ENCODE assay signal across 1 cellular context in the genomic region with DNA sequence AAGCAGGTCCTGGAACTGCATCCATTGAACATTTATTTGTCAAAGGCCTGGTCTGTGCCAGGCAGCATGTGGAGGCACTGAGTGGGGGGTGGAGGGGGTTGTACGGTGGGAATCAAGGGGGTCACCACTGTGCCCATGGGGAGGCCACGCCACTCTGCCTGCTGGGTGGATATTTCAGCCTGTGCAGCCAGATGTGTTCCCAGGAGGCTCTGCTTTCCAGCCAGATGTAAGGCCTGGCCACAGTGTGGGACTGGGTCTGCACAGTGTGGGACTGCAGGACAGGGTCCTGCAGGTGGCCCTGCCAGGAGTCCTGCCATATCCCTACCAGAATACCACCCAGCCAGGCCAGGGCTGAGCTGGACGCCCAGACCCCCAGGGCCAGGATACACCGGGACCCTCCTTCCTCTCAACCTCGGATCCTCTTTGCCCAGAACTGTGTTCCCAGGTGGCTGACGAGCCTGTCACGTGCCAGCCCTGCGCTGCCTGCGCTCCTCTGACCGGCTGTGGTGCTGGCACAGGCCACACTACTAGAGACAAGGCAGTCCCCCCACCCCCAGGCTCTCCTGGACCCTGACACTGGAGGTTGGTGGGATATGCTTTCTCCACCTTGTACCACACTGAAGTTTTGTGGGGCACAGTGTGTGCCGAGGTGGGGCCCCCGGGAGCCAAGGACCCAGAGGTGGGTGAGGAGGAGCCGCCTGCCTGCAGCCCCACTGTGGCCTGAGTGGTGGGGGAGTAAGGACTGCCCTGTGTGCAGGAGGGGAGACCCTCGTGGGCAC.
TF ChIP-seq lines count a peak whose summit lies in the region.

No MANE protein-coding gene starts in this region.

TF ChIP-seq in GM12878, 131 proteins besides CTCF, POLR2A, EP300 and RAD21:
- no peak for TF ChIP-seq DPF2 (IDR thresholded peaks at IDR 0.05)
- TF ChIP-seq, protein P1, sequence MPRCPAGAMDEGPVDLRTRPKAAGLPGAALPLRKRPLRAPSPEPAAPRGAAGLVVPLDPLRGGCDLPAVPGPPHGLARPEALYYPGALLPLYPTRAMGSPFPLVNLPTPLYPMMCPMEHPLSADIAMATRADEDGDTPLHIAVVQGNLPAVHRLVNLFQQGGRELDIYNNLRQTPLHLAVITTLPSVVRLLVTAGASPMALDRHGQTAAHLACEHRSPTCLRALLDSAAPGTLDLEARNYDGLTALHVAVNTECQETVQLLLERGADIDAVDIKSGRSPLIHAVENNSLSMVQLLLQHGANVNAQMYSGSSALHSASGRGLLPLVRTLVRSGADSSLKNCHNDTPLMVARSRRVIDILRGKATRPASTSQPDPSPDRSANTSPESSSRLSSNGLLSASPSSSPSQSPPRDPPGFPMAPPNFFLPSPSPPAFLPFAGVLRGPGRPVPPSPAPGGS (IDR thresholded peaks at IDR 0.05; ENCODE audit: borderline replicate concordance, insufficient read depth, low read depth, low read length, poor library complexity, severe bottlenecking), result peak; percentile 10
